1 cellular context compared by ENCODE assay signal in the genomic region with DNA sequence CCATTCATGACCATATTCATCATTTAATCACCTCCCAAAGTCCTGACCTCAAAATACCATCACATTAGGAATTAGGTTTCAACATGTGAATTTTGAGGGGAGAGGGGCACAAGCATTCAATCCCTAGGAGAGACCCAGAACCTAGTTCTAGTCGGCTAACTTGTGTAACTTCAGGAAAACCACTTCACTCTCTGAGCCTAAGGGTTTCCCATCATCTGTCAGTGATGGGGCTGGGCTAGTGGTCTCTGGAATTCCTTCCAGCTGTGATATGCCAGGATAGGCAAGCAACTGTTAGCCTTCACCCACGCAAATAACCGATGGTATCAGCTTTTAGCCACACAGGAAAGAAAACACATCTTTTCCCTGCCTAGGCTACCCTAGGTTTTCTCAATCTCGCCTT.
TF ChIP-seq lines count a peak whose summit lies in the region.

No MANE protein-coding gene starts in this region.

TF ChIP-seq in GM23338, 12 proteins besides CTCF, POLR2A, EP300 and RAD21 (continued from another document):
- TF ChIP-seq ZNF114 (CRISPR knock-in tag; IDR thresholded peaks at IDR 0.05) = no peak
- TF ChIP-seq, protein P1, sequence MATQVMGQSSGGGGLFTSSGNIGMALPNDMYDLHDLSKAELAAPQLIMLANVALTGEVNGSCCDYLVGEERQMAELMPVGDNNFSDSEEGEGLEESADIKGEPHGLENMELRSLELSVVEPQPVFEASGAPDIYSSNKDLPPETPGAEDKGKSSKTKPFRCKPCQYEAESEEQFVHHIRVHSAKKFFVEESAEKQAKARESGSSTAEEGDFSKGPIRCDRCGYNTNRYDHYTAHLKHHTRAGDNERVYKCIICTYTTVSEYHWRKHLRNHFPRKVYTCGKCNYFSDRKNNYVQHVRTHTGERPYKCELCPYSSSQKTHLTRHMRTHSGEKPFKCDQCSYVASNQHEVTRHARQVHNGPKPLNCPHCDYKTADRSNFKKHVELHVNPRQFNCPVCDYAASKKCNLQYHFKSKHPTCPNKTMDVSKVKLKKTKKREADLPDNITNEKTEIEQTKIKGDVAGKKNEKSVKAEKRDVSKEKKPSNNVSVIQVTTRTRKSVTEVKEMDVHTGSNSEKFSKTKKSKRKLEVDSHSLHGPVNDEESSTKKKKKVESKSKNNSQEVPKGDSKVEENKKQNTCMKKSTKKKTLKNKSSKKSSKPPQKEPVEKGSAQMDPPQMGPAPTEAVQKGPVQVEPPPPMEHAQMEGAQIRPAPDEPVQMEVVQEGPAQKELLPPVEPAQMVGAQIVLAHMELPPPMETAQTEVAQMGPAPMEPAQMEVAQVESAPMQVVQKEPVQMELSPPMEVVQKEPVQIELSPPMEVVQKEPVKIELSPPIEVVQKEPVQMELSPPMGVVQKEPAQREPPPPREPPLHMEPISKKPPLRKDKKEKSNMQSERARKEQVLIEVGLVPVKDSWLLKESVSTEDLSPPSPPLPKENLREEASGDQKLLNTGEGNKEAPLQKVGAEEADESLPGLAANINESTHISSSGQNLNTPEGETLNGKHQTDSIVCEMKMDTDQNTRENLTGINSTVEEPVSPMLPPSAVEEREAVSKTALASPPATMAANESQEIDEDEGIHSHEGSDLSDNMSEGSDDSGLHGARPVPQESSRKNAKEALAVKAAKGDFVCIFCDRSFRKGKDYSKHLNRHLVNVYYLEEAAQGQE (IDR thresholded peaks at IDR 0.05; ENCODE audit: unreplicated experiment) = no peak
- TF ChIP-seq ZNF331 (CRISPR knock-in tag; IDR thresholded peaks at IDR 0.05; ENCODE audit: low read depth) = no peak
- TF ChIP-seq NANOG (IDR thresholded peaks at IDR 0.05; ENCODE audit: borderline replicate concordance) = no peak
- TF ChIP-seq, protein P2, sequence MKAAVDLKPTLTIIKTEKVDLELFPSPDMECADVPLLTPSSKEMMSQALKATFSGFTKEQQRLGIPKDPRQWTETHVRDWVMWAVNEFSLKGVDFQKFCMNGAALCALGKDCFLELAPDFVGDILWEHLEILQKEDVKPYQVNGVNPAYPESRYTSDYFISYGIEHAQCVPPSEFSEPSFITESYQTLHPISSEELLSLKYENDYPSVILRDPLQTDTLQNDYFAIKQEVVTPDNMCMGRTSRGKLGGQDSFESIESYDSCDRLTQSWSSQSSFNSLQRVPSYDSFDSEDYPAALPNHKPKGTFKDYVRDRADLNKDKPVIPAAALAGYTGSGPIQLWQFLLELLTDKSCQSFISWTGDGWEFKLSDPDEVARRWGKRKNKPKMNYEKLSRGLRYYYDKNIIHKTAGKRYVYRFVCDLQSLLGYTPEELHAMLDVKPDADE (IDR thresholded peaks at IDR 0.05) = no peak
- no peak for TF ChIP-seq JUNB (IDR thresholded peaks at IDR 0.05; ENCODE audit: unreplicated experiment)
- TF ChIP-seq CREB1 (CRISPR knock-in tag; IDR thresholded peaks at IDR 0.05; ENCODE audit: low read depth) = no peak
- no peak for TF ChIP-seq POLR2AphosphoS5 (IDR thresholded peaks at IDR 0.05; ENCODE audit: low read depth)
- TF ChIP-seq EZH2 (IDR thresholded peaks at IDR 0.05; ENCODE audit: low read depth, unreplicated experiment) = no peak
